ENCODE assay signal across 1 cellular context in genomic region chr22:50340157-50340879, GRCh38.
TF ChIP-seq lines count a peak whose summit lies in the region.

No MANE protein-coding gene starts in this region.

TF ChIP-seq in HepG2, 621 proteins besides CTCF, POLR2A, EP300 and RAD21 (continued from another document and continues in another):
- TF ChIP-seq THRA (CRISPR knock-in tag; IDR thresholded peaks at IDR 0.05; ENCODE audit: borderline replicate concordance) (peak; percentile 94; the same call in 1 of the 2 replicates), TRIM22 (IDR thresholded peaks at IDR 0.05) (no peak), ZNF747 (CRISPR knock-in tag; IDR thresholded peaks at IDR 0.05; ENCODE audit: borderline replicate concordance) (no peak), NKX3-1 (CRISPR knock-in tag; IDR thresholded peaks at IDR 0.05) (no peak), ZNF274 (CRISPR knock-in tag; IDR thresholded peaks at IDR 0.05) (no peak), ZNF180 (CRISPR knock-in tag; IDR thresholded peaks at IDR 0.05; ENCODE audit: borderline replicate concordance, low read depth) (no peak), THYN1 (CRISPR knock-in tag; IDR thresholded peaks at IDR 0.05; ENCODE audit: borderline replicate concordance, low read depth) (no peak), ZNF768 (CRISPR knock-in tag; IDR thresholded peaks at IDR 0.05) (peak; percentile 78; the same call in 1 of the 2 replicates), ARID3A (IDR thresholded peaks at IDR 0.05; ENCODE audit: low read depth, low read length) (no peak), STAG1 (CRISPR knock-in tag; IDR thresholded peaks at IDR 0.05) (no peak), ZNF503 (CRISPR knock-in tag; IDR thresholded peaks at IDR 0.05) (no peak), ZNF224 (CRISPR knock-in tag; IDR thresholded peaks at IDR 0.05) (no peak), SKIL (CRISPR knock-in tag; IDR thresholded peaks at IDR 0.05; ENCODE audit: borderline replicate concordance) (no peak), ZFX (CRISPR knock-in tag; IDR thresholded peaks at IDR 0.05; ENCODE audit: low read depth) (peak; percentile 49), ZNF687 (CRISPR knock-in tag; IDR thresholded peaks at IDR 0.05) (peak; percentile 67), ISL2 (CRISPR knock-in tag; IDR thresholded peaks at IDR 0.05) (no peak), AHR (CRISPR knock-in tag; IDR thresholded peaks at IDR 0.05) (no peak), SNRNP70 (IDR thresholded peaks at IDR 0.05; ENCODE audit: low read depth, low read length) (no peak), ZNF550 (CRISPR knock-in tag; IDR thresholded peaks at IDR 0.05; ENCODE audit: borderline replicate concordance) (no peak), JARID2 (CRISPR knock-in tag; IDR thresholded peaks at IDR 0.05; ENCODE audit: insufficient replicate concordance) (no peak), GZF1 (CRISPR knock-in tag; IDR thresholded peaks at IDR 0.05) (no peak), CEBPB (IDR thresholded peaks at IDR 0.05; ENCODE audit: borderline replicate concordance, low read depth, low read length) (0 out of 2 replicates have a peak, but pooled peaks have one; percentile 56), KDM2A (CRISPR knock-in tag; IDR thresholded peaks at IDR 0.05; ENCODE audit: borderline replicate concordance, low read depth) (no peak; the same call in 1 of the 2 replicates), HOXD1 (CRISPR knock-in tag; IDR thresholded peaks at IDR 0.05) (no peak), RARA (CRISPR knock-in tag; IDR thresholded peaks at IDR 0.05) (peak; percentile 53; the same call in 1 of the 2 replicates), RXRA (CRISPR knock-in tag; IDR thresholded peaks at IDR 0.05) (peak; percentile 95), JUNB (CRISPR knock-in tag; IDR thresholded peaks at IDR 0.05; ENCODE audit: borderline replicate concordance) (no peak), ZNF512 (CRISPR knock-in tag; IDR thresholded peaks at IDR 0.05) (no peak), MAZ (IDR thresholded peaks at IDR 0.05; ENCODE audit: borderline replicate concordance, low read depth, low read length) (0 out of 2 replicates have a peak, but pooled peaks have one; percentile 26), MAZ (CRISPR knock-in tag; IDR thresholded peaks at IDR 0.05; ENCODE audit: low read depth) (0 out of 2 replicates have a peak, but pooled peaks have one; percentile 23), HOXA3 (CRISPR knock-in tag; IDR thresholded peaks at IDR 0.05) (peak; percentile 50; the same call in 1 of the 2 replicates), TRIM24 (CRISPR knock-in tag; IDR thresholded peaks at IDR 0.05) (no peak), ZNF639 (CRISPR knock-in tag; conservative IDR thresholded peaks at IDR 0.05) (no peak), MED1 (CRISPR knock-in tag; IDR thresholded peaks at IDR 0.05) (peak; percentile 30; the same call in 1 of the 2 replicates), NCOR1 (IDR thresholded peaks at IDR 0.05; ENCODE audit: borderline replicate concordance, low read length) (no peak), ZMAT5 (CRISPR knock-in tag; IDR thresholded peaks at IDR 0.05; ENCODE audit: borderline replicate concordance, low read depth) (no peak), GATA4 (IDR thresholded peaks at IDR 0.05; ENCODE audit: borderline replicate concordance, low read depth) (no peak), E2F5 (CRISPR knock-in tag; conservative IDR thresholded peaks at IDR 0.05) (no peak), ZNF576 (CRISPR knock-in tag; IDR thresholded peaks at IDR 0.05) (no peak), XRCC5 (optimal IDR thresholded peaks at IDR 0.05; ENCODE audit: low read length) (peak; percentile 43), PAX8 (CRISPR knock-in tag; IDR thresholded peaks at IDR 0.05; ENCODE audit: borderline replicate concordance) (no peak), ZNF75D (CRISPR knock-in tag; IDR thresholded peaks at IDR 0.05; ENCODE audit: borderline replicate concordance) (no peak), NR2F6 (IDR thresholded peaks at IDR 0.05) (0 out of 2 replicates have a peak, but pooled peaks have one; percentile 18), NR2F6 (CRISPR knock-in tag; IDR thresholded peaks at IDR 0.05) (peak; percentile 49; the same call in 1 of the 2 replicates), SP1 (IDR thresholded peaks at IDR 0.05) (no peak), SP1 (CRISPR knock-in tag; IDR thresholded peaks at IDR 0.05) (no peak), EZH2 (conservative IDR thresholded peaks at IDR 0.05; ENCODE audit: low read depth, low read length) (no peak), SAP130 (CRISPR knock-in tag; IDR thresholded peaks at IDR 0.05; ENCODE audit: low read depth) (peak; percentile 25; the same call in 1 of the 2 replicates), MXD3 (CRISPR knock-in tag; IDR thresholded peaks at IDR 0.05) (no peak), RXRB (CRISPR knock-in tag; IDR thresholded peaks at IDR 0.05; ENCODE audit: borderline replicate concordance) (peak; percentile 87)
